ENCODE assay signal across 18 cellular contexts in genomic region chr14:94472842-94473241, GRCh38. TPM values are rescaled to one million over a fixed set of nuclear protein-coding genes. Genes with fewer than 3 reads are reported as not detected.
DNase-seq lines count a peak whose midpoint lies in the region; ATAC-seq and TF ChIP-seq lines count a peak whose summit lies in the region.
"Had no signal": no experiment of that assay in that cellular context is flagged by ENCODE, and none has a peak within 500 bp of the region (broad histone marks: within the 10 kb centered on the region; RNA-seq: fewer than 3 reads in every experiment).

No MANE protein-coding gene starts in this region.

- H4K20me1 ChIP-seq in DOHH2 (ENCODE audit: control insufficient read depth, insufficient read depth, low read depth, low read length) (no peaks in the 10 kb centered on the region), OCI-LY3 (ENCODE audit: insufficient read depth, low read length) (no peaks in the 10 kb centered on the region)

- H3K4me1 ChIP-seq in DOHH2 (ENCODE audit: control insufficient read depth, low read length) (peaks cover 84% of the 10 kb centered on the region), OCI-LY3 (ENCODE audit: low read length) (peaks cover 48% of the 10 kb centered on the region), neuronal stem cell (ENCODE audit: control insufficient read depth in 2 of 2, insufficient read depth in 1 of 2, low read depth in 1 of 2, low read length in 2 of 2) (peaks cover 0 to 11% of the 10 kb centered on the region in 2 donors), left lung (no peaks in the 10 kb centered on the region)
- H3K4me1 ChIP-seq: A549, Caco-2 had no signal

- H4K91ac ChIP-seq in neuronal stem cell (ENCODE audit: low read depth, low read length, poor library complexity), result no peak overlapping the region

- H3K36me3 ChIP-seq in DOHH2 (ENCODE audit: control insufficient read depth, low read length), result peaks cover 75% of the 10 kb centered on the region
- H3K36me3 ChIP-seq in OCI-LY3 (replicated peaks; ENCODE audit: low read depth, low read length), result no peaks in the 10 kb centered on the region
- no peaks in the 10 kb centered on the region for H3K36me3 ChIP-seq in neuronal stem cell (replicated peaks in 1 of 2; ENCODE audit: control insufficient read depth in 2 of 2, insufficient read depth in 2 of 2, low read length in 2 of 2)
- H3K36me3 ChIP-seq in left lung, result no peaks in the 10 kb centered on the region

- H3K79me2 ChIP-seq in DOHH2 (ENCODE audit: control insufficient read depth, low read length), result peaks cover 74% of the 10 kb centered on the region
- H3K79me2 ChIP-seq in OCI-LY3 (ENCODE audit: low read length), result no peaks in the 10 kb centered on the region

- peaks cover 1% of the 10 kb centered on the region for H3K9me3 ChIP-seq in DOHH2 (ENCODE audit: control insufficient read depth, insufficient read depth, low read length)
- H3K9me3 ChIP-seq in OCI-LY3 (ENCODE audit: insufficient read depth, low read length), result peaks cover under 1% of the 10 kb centered on the region; the same call in 1 of the 2 replicates
- H3K9me3 ChIP-seq in neuronal stem cell (replicated peaks in 1 of 2; ENCODE audit: control insufficient read depth in 2 of 2, insufficient read depth in 1 of 2, low read depth in 1 of 2, low read length in 2 of 2), result peaks cover 0 to 2% of the 10 kb centered on the region in 2 donors
- H3K9me3 ChIP-seq in left lung, result no peaks in the 10 kb centered on the region
- H3K9me3 ChIP-seq: Caco-2 had no signal

- no peak overlapping the region for H3K14ac ChIP-seq in neuronal stem cell (ENCODE audit: low read length)

- H3F3A ChIP-seq in DOHH2 (ENCODE audit: control insufficient read depth, insufficient read depth), result peaks cover 20% of the 10 kb centered on the region

- H3K36me3 Mint-ChIP-seq in activated B cell treated with CpG ODN at 0.5 μM for 24 hours (ENCODE audit: low read depth), result no peaks in the 10 kb centered on the region
- H3K36me3 Mint-ChIP-seq: CD8-positive, alpha-beta memory T cell had no signal

- peaks cover 3% of the 10 kb centered on the region for H3K27me3 Mint-ChIP-seq in activated B cell treated with CpG ODN at 0.5 μM for 24 hours

- H3K18ac ChIP-seq in neuronal stem cell (ENCODE audit: low read length), result peak overlapping the region; percentile 63

- WGBS in neuronal stem cell (ENCODE audit: extremely low coverage in 2 of 2, insufficient read length in 2 of 2, insufficient replicate concordance in 1 of 2), 2 donors, result no CpG with 5 or more reads among the region's 4 CpGs

- intact Hi-C loops in activated B cell treated with CpG ODN at 0.5 μM for 24 hours (cut with micrococcal nuclease) (loop anchor here (1.0 kb wide), 1 partner anchor 8 kb away; no protein-coding TSS in a partner anchor), left lung (cut with DNase I) (no loop called here)

- no peak overlapping the region for H2BK120ac ChIP-seq in neuronal stem cell (ENCODE audit: low read depth, low read length)

- POLR2A ChIA-PET in activated B cell treated with CpG ODN at 0.5 μM for 24 hours (lab: Charles Lee), result interaction anchor here (0.7 kb wide), 1 partner anchor 683 kb away, joined by 6 read pairs; no protein-coding TSS in a partner anchor
- POLR2A ChIA-PET in RWPE1 (lab: Yijun Ruan, JAX; ENCODE audit: low non-redundant PET), result no interaction called here

- H2AFZ ChIP-seq in OCI-LY3 (ENCODE audit: low read depth, low read length), result peak overlapping the region; percentile 8; the same call in 1 of the 2 replicates
- H2AFZ ChIP-seq in neuronal stem cell (ENCODE audit: low read length), result no peak overlapping the region
- H2AFZ ChIP-seq: GM23338 had no signal

- peaks cover 4% of the 10 kb centered on the region for H3K9me3 Mint-ChIP-seq in activated B cell treated with CpG ODN at 0.5 μM for 24 hours

- H2BK5ac ChIP-seq in neuronal stem cell (ENCODE audit: low read length), result no peak overlapping the region

- no peaks in the 10 kb centered on the region for H3K79me1 ChIP-seq in neuronal stem cell (ENCODE audit: low read depth, low read length)

- H3K23ac ChIP-seq in neuronal stem cell (ENCODE audit: low read depth, low read length, poor library complexity), result no peak overlapping the region

- H2BK15ac ChIP-seq in neuronal stem cell (ENCODE audit: low read length), result no peak overlapping the region

- peak overlapping the region; percentile 87 for H3K4me3 ChIP-seq in DOHH2 (ENCODE audit: low read length)
- peak overlapping the region; percentile 13 for H3K4me3 ChIP-seq in OCI-LY3 (ENCODE audit: low read length)
- H3K4me3 ChIP-seq in neuronal stem cell (ENCODE audit: low read length in 2 of 2), result no peak overlapping the region
- no peak overlapping the region for H3K4me3 ChIP-seq in left lung
- H3K4me3 ChIP-seq: A549, GM23338 had no signal

- H3K27ac Mint-ChIP-seq in activated B cell treated with CpG ODN at 0.5 μM for 24 hours, result no peak overlapping the region
- H3K27ac Mint-ChIP-seq: CD8-positive, alpha-beta memory T cell; GM23338 had no signal

- no peaks in the 10 kb centered on the region for H3K9me2 ChIP-seq in DOHH2 (replicated peaks; ENCODE audit: control insufficient read depth, low read length)

- H3K27me3 ChIP-seq in DOHH2 (ENCODE audit: control insufficient read depth, low read length) (no peaks in the 10 kb centered on the region), OCI-LY3 (ENCODE audit: low read depth, low read length) (no peaks in the 10 kb centered on the region), neuronal stem cell (ENCODE audit: control insufficient read depth in 3 of 3, insufficient read depth in 3 of 3, low read depth in 1 of 3, low read length in 3 of 3) (no peaks in the 10 kb centered on the region), left lung (peaks cover 0 to 4% of the 10 kb centered on the region in 2 donors)

- peaks cover 22% of the 10 kb centered on the region for H3K4me1 Mint-ChIP-seq in activated B cell treated with CpG ODN at 0.5 μM for 24 hours
- H3K4me1 Mint-ChIP-seq: CD8-positive, alpha-beta memory T cell; GM23338 had no signal

- no peak overlapping the region for H3K4me3 Mint-ChIP-seq in activated B cell treated with CpG ODN at 0.5 μM for 24 hours
- H3K4me3 Mint-ChIP-seq: CD8-positive, alpha-beta memory T cell; GM23338 had no signal

- CTCF ChIA-PET in activated B cell treated with CpG ODN at 0.5 μM for 24 hours (lab: Charles Lee) (interaction anchor here (1.0 to 1.1 kb wide), 2 partner anchors 12 to 14 kb away, joined by 3 to 5 read pairs; no protein-coding TSS in a partner anchor), RWPE1 (lab: Yijun Ruan, JAX) (no interaction called here)

- H3K4me2 ChIP-seq in DOHH2 (ENCODE audit: low read length) (peak overlapping the region; percentile 98), OCI-LY3 (ENCODE audit: low read length) (peak overlapping the region; percentile 52), neuronal stem cell (ENCODE audit: insufficient read depth, low read length, poor library complexity, severe bottlenecking) (no peak overlapping the region)
- H3K4me2 ChIP-seq: A549, GM23338 had no signal

- no peak overlapping the region for H4K8ac ChIP-seq in neuronal stem cell (ENCODE audit: low read depth, low read length)

- H2AK5ac ChIP-seq in neuronal stem cell (ENCODE audit: low read depth, low read length), result peak overlapping the region; percentile 28

- no peak overlapping the region for H3K4ac ChIP-seq in neuronal stem cell (ENCODE audit: low read length)

- H2BK12ac ChIP-seq in neuronal stem cell (ENCODE audit: low read length), result no peak overlapping the region

- DNase-seq in activated B cell treated with CpG ODN at 0.5 μM for 24 hours (no peak), neuronal stem cell (ENCODE audit: low spot score) (no peak), RWPE1 (ENCODE audit: low spot score) (no peak), left lung (no peak)
- DNase-seq: Caco-2; CD8-positive, alpha-beta memory T cell; DND-41; GF-D8; H7 had no signal

- peak overlapping the region; percentile 98 for H3K27ac ChIP-seq in DOHH2 (ENCODE audit: low read depth, low read length)
- H3K27ac ChIP-seq in OCI-LY3 (ENCODE audit: low read length), result peak overlapping the region; percentile 46
- H3K27ac ChIP-seq in neuronal stem cell (replicated peaks; ENCODE audit: low read length), result no peak overlapping the region
- no peak overlapping the region for H3K27ac ChIP-seq in RWPE1
- no peak overlapping the region for H3K27ac ChIP-seq in left lung
- H3K27ac ChIP-seq: A549 had no signal

- H3K9ac ChIP-seq in OCI-LY3 (ENCODE audit: low read length) (no peak overlapping the region), neuronal stem cell (ENCODE audit: low read depth, low read length, poor library complexity) (no peak overlapping the region)

- no peak for TF ChIP-seq CTCF in DOHH2 (IDR thresholded peaks at IDR 0.05; ENCODE audit: low read depth, low read length, poor library complexity, severe bottlenecking)
- TF ChIP-seq CTCF in OCI-LY3 (IDR thresholded peaks at IDR 0.05; ENCODE audit: low read depth, low read length), result no peak
- no peak for TF ChIP-seq CTCF in activated B cell treated with CpG ODN at 0.5 μM for 24 hours (IDR thresholded peaks at IDR 0.05)
- no peak for TF ChIP-seq CTCF in RWPE1 (conservative IDR thresholded peaks at IDR 0.05; ENCODE audit: low read depth)
- no peak for TF ChIP-seq CTCF in left lung (IDR thresholded peaks at IDR 0.05)

- peak; percentile 28 for ATAC-seq in activated B cell treated with CpG ODN at 0.5 μM for 24 hours (ENCODE audit: low read depth)
- no peak for ATAC-seq in GM19397 (IDR thresholded peaks at IDR 0.05; ENCODE audit: unreplicated experiment)
- ATAC-seq in GM21576 (IDR thresholded peaks at IDR 0.05; ENCODE audit: unreplicated experiment), result no peak
- no peak for ATAC-seq in left lung
- ATAC-seq: A549, GM23338, HepG2 had no signal

RNA-seq across cellular contexts. Expression of gene SERPINA9, which starts 3.2 kb away (rescaled TPM):
- total RNA-seq in activated B cell treated with CpG ODN at 0.5 μM for 24 hours, result 0.24 and 0.40 TPM in 2 replicates
- polyA plus RNA-seq in neuronal stem cell (2013, experiment 1 of 2), result not detected
- not detected for polyA plus RNA-seq in neuronal stem cell (2013, experiment 2 of 2)
- total RNA-seq in left lung, result not detected
- total RNA-seq: Caco-2; CD8-positive, alpha-beta memory T cell; GM23338; H7; HepG2 had no signal
- polyA plus RNA-seq: A549; CD8-positive, alpha-beta memory T cell; GM23338 had no signal

RNA-seq across cellular contexts. Expression of gene SERPINA11, which starts 20.2 kb away (rescaled TPM):
- total RNA-seq in activated B cell treated with CpG ODN at 0.5 μM for 24 hours, result not detected in 2 replicates
- not detected for polyA plus RNA-seq in neuronal stem cell (2013, experiment 1 of 2)
- not detected for polyA plus RNA-seq in neuronal stem cell (2013, experiment 2 of 2)
- not detected for total RNA-seq in left lung
- total RNA-seq: CD8-positive, alpha-beta memory T cell had no signal
- polyA plus RNA-seq: A549; AG04450; BJ; CD8-positive, alpha-beta memory T cell had no signal

RNA-seq across cellular contexts. Expression of gene SERPINA12, which starts 36.4 kb away (rescaled TPM):
- not detected in 2 replicates for total RNA-seq in activated B cell treated with CpG ODN at 0.5 μM for 24 hours
- polyA plus RNA-seq in neuronal stem cell (2013, experiment 1 of 2), result not detected
- polyA plus RNA-seq in neuronal stem cell (2013, experiment 2 of 2), result not detected
- not detected for total RNA-seq in left lung
- total RNA-seq: Caco-2; CD8-positive, alpha-beta memory T cell; GM23338; H7; HepG2 had no signal
- polyA plus RNA-seq: A549; AG04450; BJ; CD8-positive, alpha-beta memory T cell; GM23338 had no signal

Comparison
In these comparisons a context has a peak if more than half of its experiments do, and no peak if none do; other contexts are left out.
1. H3K27ac ChIP-seq: peak in DOHH2 (single experiment) and OCI-LY3 (single experiment); none in neuronal stem cell (single experiment), RWPE1 (single experiment) and left lung (0 of 2).
2. H3K4me3 ChIP-seq: peak in DOHH2 (single experiment) and OCI-LY3 (single experiment); none in neuronal stem cell (0 of 2) and left lung (0 of 2).